ENCODE assay signal across 1 cellular context in the genomic region with DNA sequence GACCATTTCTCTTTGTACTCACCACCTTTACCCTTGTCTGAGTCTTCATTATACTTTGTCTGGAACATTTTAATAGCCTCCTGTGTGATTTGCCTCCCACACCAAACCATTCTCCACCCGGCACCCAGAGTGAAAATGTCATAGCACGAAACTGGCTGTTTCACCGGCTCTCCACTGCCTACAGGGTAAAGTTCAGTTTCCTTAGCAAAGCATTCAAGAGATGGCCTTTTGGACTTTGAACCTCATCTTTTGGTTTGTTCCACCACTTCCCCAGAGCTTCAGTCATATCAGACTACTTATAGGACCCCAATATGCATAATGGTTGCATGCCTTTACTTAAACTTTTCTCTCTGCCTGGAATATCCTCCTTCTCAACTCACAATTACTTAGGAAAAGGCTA.
TF ChIP-seq lines count a peak whose summit lies in the region.

No MANE protein-coding gene starts in this region.

TF ChIP-seq in GM12878, 131 proteins besides CTCF, POLR2A, EP300 and RAD21:
- TF ChIP-seq LARP7 (IDR thresholded peaks at IDR 0.05) (no peak), RCOR1 (conservative IDR thresholded peaks at IDR 0.05; ENCODE audit: low read depth, low read length) (no peak), NR2C1 (IDR thresholded peaks at IDR 0.05) (0 out of 2 replicates have a peak, but pooled peaks have one; percentile 17)
- TF ChIP-seq, protein P1, sequence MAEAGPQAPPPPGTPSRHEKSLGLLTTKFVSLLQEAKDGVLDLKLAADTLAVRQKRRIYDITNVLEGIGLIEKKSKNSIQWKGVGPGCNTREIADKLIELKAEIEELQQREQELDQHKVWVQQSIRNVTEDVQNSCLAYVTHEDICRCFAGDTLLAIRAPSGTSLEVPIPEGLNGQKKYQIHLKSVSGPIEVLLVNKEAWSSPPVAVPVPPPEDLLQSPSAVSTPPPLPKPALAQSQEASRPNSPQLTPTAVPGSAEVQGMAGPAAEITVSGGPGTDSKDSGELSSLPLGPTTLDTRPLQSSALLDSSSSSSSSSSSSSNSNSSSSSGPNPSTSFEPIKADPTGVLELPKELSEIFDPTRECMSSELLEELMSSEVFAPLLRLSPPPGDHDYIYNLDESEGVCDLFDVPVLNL (IDR thresholded peaks at IDR 0.05; ENCODE audit: low read depth, low read length), result no peak
- TF ChIP-seq, protein P2, sequence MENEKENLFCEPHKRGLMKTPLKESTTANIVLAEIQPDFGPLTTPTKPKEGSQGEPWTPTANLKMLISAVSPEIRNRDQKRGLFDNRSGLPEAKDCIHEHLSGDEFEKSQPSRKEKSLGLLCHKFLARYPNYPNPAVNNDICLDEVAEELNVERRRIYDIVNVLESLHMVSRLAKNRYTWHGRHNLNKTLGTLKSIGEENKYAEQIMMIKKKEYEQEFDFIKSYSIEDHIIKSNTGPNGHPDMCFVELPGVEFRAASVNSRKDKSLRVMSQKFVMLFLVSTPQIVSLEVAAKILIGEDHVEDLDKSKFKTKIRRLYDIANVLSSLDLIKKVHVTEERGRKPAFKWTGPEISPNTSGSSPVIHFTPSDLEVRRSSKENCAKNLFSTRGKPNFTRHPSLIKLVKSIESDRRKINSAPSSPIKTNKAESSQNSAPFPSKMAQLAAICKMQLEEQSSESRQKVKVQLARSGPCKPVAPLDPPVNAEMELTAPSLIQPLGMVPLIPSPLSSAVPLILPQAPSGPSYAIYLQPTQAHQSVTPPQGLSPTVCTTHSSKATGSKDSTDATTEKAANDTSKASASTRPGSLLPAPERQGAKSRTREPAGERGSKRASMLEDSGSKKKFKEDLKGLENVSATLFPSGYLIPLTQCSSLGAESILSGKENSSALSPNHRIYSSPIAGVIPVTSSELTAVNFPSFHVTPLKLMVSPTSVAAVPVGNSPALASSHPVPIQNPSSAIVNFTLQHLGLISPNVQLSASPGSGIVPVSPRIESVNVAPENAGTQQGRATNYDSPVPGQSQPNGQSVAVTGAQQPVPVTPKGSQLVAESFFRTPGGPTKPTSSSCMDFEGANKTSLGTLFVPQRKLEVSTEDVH (IDR thresholded peaks at IDR 0.05; ENCODE audit: low read depth, partially characterized antibody), result no peak
- TF ChIP-seq, protein P3, sequence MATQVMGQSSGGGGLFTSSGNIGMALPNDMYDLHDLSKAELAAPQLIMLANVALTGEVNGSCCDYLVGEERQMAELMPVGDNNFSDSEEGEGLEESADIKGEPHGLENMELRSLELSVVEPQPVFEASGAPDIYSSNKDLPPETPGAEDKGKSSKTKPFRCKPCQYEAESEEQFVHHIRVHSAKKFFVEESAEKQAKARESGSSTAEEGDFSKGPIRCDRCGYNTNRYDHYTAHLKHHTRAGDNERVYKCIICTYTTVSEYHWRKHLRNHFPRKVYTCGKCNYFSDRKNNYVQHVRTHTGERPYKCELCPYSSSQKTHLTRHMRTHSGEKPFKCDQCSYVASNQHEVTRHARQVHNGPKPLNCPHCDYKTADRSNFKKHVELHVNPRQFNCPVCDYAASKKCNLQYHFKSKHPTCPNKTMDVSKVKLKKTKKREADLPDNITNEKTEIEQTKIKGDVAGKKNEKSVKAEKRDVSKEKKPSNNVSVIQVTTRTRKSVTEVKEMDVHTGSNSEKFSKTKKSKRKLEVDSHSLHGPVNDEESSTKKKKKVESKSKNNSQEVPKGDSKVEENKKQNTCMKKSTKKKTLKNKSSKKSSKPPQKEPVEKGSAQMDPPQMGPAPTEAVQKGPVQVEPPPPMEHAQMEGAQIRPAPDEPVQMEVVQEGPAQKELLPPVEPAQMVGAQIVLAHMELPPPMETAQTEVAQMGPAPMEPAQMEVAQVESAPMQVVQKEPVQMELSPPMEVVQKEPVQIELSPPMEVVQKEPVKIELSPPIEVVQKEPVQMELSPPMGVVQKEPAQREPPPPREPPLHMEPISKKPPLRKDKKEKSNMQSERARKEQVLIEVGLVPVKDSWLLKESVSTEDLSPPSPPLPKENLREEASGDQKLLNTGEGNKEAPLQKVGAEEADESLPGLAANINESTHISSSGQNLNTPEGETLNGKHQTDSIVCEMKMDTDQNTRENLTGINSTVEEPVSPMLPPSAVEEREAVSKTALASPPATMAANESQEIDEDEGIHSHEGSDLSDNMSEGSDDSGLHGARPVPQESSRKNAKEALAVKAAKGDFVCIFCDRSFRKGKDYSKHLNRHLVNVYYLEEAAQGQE (IDR thresholded peaks at IDR 0.05; ENCODE audit: low read depth, low read length), result no peak
- TF ChIP-seq, protein P4, sequence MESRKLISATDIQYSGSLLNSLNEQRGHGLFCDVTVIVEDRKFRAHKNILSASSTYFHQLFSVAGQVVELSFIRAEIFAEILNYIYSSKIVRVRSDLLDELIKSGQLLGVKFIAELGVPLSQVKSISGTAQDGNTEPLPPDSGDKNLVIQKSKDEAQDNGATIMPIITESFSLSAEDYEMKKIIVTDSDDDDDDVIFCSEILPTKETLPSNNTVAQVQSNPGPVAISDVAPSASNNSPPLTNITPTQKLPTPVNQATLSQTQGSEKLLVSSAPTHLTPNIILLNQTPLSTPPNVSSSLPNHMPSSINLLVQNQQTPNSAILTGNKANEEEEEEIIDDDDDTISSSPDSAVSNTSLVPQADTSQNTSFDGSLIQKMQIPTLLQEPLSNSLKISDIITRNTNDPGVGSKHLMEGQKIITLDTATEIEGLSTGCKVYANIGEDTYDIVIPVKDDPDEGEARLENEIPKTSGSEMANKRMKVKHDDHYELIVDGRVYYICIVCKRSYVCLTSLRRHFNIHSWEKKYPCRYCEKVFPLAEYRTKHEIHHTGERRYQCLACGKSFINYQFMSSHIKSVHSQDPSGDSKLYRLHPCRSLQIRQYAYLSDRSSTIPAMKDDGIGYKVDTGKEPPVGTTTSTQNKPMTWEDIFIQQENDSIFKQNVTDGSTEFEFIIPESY (IDR thresholded peaks at IDR 0.05), result no peak
- TF ChIP-seq, protein P5, sequence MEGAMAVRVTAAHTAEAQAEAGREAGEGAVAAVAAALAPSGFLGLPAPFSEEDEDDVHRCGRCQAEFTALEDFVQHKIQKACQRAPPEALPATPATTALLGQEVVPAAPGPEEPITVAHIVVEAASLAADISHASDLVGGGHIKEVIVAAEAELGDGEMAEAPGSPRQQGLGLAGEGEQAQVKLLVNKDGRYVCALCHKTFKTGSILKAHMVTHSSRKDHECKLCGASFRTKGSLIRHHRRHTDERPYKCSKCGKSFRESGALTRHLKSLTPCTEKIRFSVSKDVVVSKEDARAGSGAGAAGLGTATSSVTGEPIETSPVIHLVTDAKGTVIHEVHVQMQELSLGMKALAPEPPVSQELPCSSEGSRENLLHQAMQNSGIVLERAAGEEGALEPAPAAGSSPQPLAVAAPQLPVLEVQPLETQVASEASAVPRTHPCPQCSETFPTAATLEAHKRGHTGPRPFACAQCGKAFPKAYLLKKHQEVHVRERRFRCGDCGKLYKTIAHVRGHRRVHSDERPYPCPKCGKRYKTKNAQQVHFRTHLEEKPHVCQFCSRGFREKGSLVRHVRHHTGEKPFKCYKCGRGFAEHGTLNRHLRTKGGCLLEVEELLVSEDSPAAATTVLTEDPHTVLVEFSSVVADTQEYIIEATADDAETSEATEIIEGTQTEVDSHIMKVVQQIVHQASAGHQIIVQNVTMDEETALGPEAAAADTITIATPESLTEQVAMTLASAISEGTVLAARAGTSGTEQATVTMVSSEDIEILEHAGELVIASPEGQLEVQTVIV (IDR thresholded peaks at IDR 0.05; ENCODE audit: borderline replicate concordance, partially characterized antibody), result no peak
